In genomic region chr2:69082430-69082997, GRCh38 we compare ENCODE assay signal across 10 cellular contexts.
DNase-seq lines count a peak whose midpoint lies in the region; ATAC-seq, FAIRE-seq and TF ChIP-seq lines count a peak whose summit lies in the region.
"Had no signal": no experiment of that assay in that cellular context is flagged by ENCODE, and none has a peak within 500 bp of the region (broad histone marks: within the 10 kb centered on the region; RNA-seq: fewer than 3 reads in every experiment).

No MANE protein-coding gene starts in this region.

- DNase-seq in GM04504 (ENCODE audit: low read depth), result peak; percentile 78
- DNase-seq in RCC 7860 (ENCODE audit: low spot score), result peak; percentile 80
- DNase-seq in fibroblast of mammary gland (ENCODE audit: low read depth), result peak; percentile 78
- DNase-seq in renal cortical epithelial cell (ENCODE audit: low read depth), result peak; percentile 98
- no peak for DNase-seq in HEK293T (ENCODE audit: extremely low spot score)
- DNase-seq in activated CD8-positive, alpha-beta memory T cell treated with anti-CD3 and anti-CD28 coated beads, Interleukin-2, amount 50 U/mL, for 4 hours, result no peak
- no peak for DNase-seq in gastrocnemius medialis

- TF ChIP-seq POLR2A in gastrocnemius medialis (IDR thresholded peaks at IDR 0.05), result no peak

- H3K36me3 ChIP-seq in gastrocnemius medialis, result no peaks in the 10 kb centered on the region

- no peaks in the 10 kb centered on the region for H3K9me3 ChIP-seq in gastrocnemius medialis

- intact Hi-C loops in gastrocnemius medialis (cut with DNase I; ENCODE audit: low total_unique reads), result loop anchor here (5.0 kb wide), 1 partner anchor 95 kb away; no protein-coding TSS in a partner anchor

- no peak for TF ChIP-seq CTCF in fibroblast of mammary gland (conservative IDR thresholded peaks at IDR 0.05; ENCODE audit: control insufficient read depth, insufficient read depth, low read depth, low read length)
- no peak for TF ChIP-seq CTCF in gastrocnemius medialis (IDR thresholded peaks at IDR 0.05 in 4 of 5, conservative IDR thresholded peaks at IDR 0.05 in 1 of 5)

- no peaks in the 10 kb centered on the region for H3K27me3 ChIP-seq in gastrocnemius medialis

- peaks cover 17 to 20% of the 10 kb centered on the region in 2 donors for H3K4me1 ChIP-seq in gastrocnemius medialis

- FAIRE-seq in RCC 7860 (lab: Jason Lieb, UNC), result peak; percentile 69
- FAIRE-seq: endometrium had no signal

- in situ Hi-C loops in gastrocnemius medialis (cut with MboI; ENCODE audit: low sequenced_read_pairs in 4 of 4), result no loop called here

- POLR2A ChIA-PET in HEK293T (lab: Yijun Ruan, JAX), result no interaction called here

- no peak overlapping the region for H3K4me3 ChIP-seq in fibroblast of mammary gland (ENCODE audit: control insufficient read depth, low read depth, low read length)
- H3K4me3 ChIP-seq in gastrocnemius medialis, result no peak overlapping the region

- ATAC-seq in gastrocnemius medialis (no peak), HG02852 (IDR thresholded peaks at IDR 0.05; ENCODE audit: unreplicated experiment) (no peak)

- H3K27ac ChIP-seq in gastrocnemius medialis, result peak overlapping the region in 1 of 4 donors; percentile 14
- H3K27ac ChIP-seq: HL-60 had no signal

- CTCF ChIA-PET in HEK293T (lab: Yijun Ruan, JAX), result no interaction called here

TF ChIP-seq in HEK293T, 16 proteins besides CTCF, POLR2A, EP300 and RAD21:
- no peak for TF ChIP-seq ELF4 (IDR thresholded peaks at IDR 0.05)
- TF ChIP-seq SP1 (IDR thresholded peaks at IDR 0.05), result no peak
- no peak for TF ChIP-seq ARNT (IDR thresholded peaks at IDR 0.05)
- TF ChIP-seq LEF1 (IDR thresholded peaks at IDR 0.05; ENCODE audit: borderline replicate concordance), result no peak
- TF ChIP-seq FOXK2 (IDR thresholded peaks at IDR 0.05), result no peak
- no peak for TF ChIP-seq PKNOX1 (IDR thresholded peaks at IDR 0.05)
- no peak for TF ChIP-seq FOXA1 (IDR thresholded peaks at IDR 0.05)
- TF ChIP-seq FOXM1 (IDR thresholded peaks at IDR 0.05; ENCODE audit: borderline replicate concordance), result no peak
- TF ChIP-seq CTBP1 (IDR thresholded peaks at IDR 0.05; ENCODE audit: borderline replicate concordance), result no peak
- TF ChIP-seq TARDBP (IDR thresholded peaks at IDR 0.05), result no peak
- TF ChIP-seq L3MBTL2 (conservative IDR thresholded peaks at IDR 0.05), result no peak
TF ChIP-seq in HEK293T: peak in this region for 0.

Comparison
In these comparisons a context has a peak if more than half of its experiments do, and no peak if none do; other contexts are left out.
1. DNase-seq: peak in GM04504 (single experiment), RCC 7860 (single experiment), fibroblast of mammary gland (single experiment) and renal cortical epithelial cell (single experiment); none in HEK293T (single experiment), activated CD8-positive, alpha-beta memory T cell treated with anti-CD3 and anti-CD28 coated beads, Interleukin-2, amount 50 U/mL, for 4 hours (single experiment) and gastrocnemius medialis (0 of 2).